18 cellular contexts compared by ENCODE assay signal in genomic region chr5:96562614-96563013, GRCh38.
DNase-seq lines count a peak whose midpoint lies in the region; ATAC-seq and TF ChIP-seq lines count a peak whose summit lies in the region.
"Had no signal": no experiment of that assay in that cellular context is flagged by ENCODE, and none has a peak within 500 bp of the region (broad histone marks: within the 10 kb centered on the region; RNA-seq: fewer than 3 reads in every experiment).

No MANE protein-coding gene starts in this region.

- H3K18ac ChIP-seq in mesendoderm (ENCODE audit: low read length), result no peak overlapping the region

- H3K56ac ChIP-seq in mesendoderm (ENCODE audit: low read length), result no peak overlapping the region

- H3K4me3 ChIP-seq in AG10803 (ENCODE audit: low read length), result no peak overlapping the region
- H3K4me3 ChIP-seq in choroid plexus epithelial cell (ENCODE audit: low read depth, low read length), result no peak overlapping the region
- H3K4me3 ChIP-seq in mesendoderm (ENCODE audit: low read length), result no peak overlapping the region

- H3K27me3 ChIP-seq in mesendoderm (ENCODE audit: insufficient read depth, low read length, poor library complexity), result no peaks in the 10 kb centered on the region

- H4K5ac ChIP-seq in mesendoderm (ENCODE audit: low read length), result no peak overlapping the region

- H3K79me1 ChIP-seq in mesendoderm (ENCODE audit: low read length), result no peaks in the 10 kb centered on the region

- H4K8ac ChIP-seq in mesendoderm (ENCODE audit: low read depth, low read length), result no peak overlapping the region

- TF ChIP-seq CTCF in AG10803 (conservative IDR thresholded peaks at IDR 0.05; ENCODE audit: low read length) (no peak), choroid plexus epithelial cell (conservative IDR thresholded peaks at IDR 0.05; ENCODE audit: low read depth, low read length) (no peak)

- H3K79me2 ChIP-seq in mesendoderm (ENCODE audit: control insufficient read depth, insufficient read depth, low read length), result no peaks in the 10 kb centered on the region

- peak; percentile 53 for DNase-seq in AG10803 (ENCODE audit: low read depth)
- DNase-seq in NCI-H226, result peak; percentile 65
- DNase-seq in choroid plexus epithelial cell (ENCODE audit: low read depth), result peak; percentile 64
- DNase-seq in kidney tubule cell (ENCODE audit: low spot score), result peak; percentile 58
- no peak for DNase-seq in pons (ENCODE audit: low spot score)
- no peak for DNase-seq in mesenteric fat pad (ENCODE audit: low spot score)
- no peak for DNase-seq in mesendoderm
- DNase-seq: amygdala; Caco-2; left ventricle myocardium superior; naive thymus-derived CD4-positive, alpha-beta T cell; NCI-H1105; NCI-H2171; T-helper 1 cell had no signal

- H3K4me1 ChIP-seq in mesendoderm (ENCODE audit: control insufficient read depth, low read depth, low read length), result peaks cover 6% of the 10 kb centered on the region
- H3K4me1 ChIP-seq: Caco-2 had no signal

- H3K23ac ChIP-seq in mesendoderm (ENCODE audit: low read length), result no peak overlapping the region

- H2AK5ac ChIP-seq in mesendoderm (ENCODE audit: low read length), result no peak overlapping the region

- H2BK5ac ChIP-seq in mesendoderm (ENCODE audit: low read length), result no peak overlapping the region

- H3K4me2 ChIP-seq in mesendoderm (ENCODE audit: low read length), result no peak overlapping the region
- H3K4me2 ChIP-seq: KMS-11 had no signal

- no peaks in the 10 kb centered on the region for H3K36me3 ChIP-seq in mesendoderm (ENCODE audit: control insufficient read depth, insufficient read depth, low read length)

- H3K27ac ChIP-seq in mesendoderm (ENCODE audit: low read depth, low read length), result no peak overlapping the region
- H3K27ac ChIP-seq: KMS-11 had no signal

- no peak overlapping the region for H2BK15ac ChIP-seq in mesendoderm (replicated peaks; ENCODE audit: low read depth)

- no peak overlapping the region for H3K9ac ChIP-seq in mesendoderm (ENCODE audit: low read length)
- H3K9ac ChIP-seq: KMS-11 had no signal

- no peak overlapping the region for H2BK120ac ChIP-seq in mesendoderm (ENCODE audit: low read depth, low read length)

- no peak for ATAC-seq in HG03025 (IDR thresholded peaks at IDR 0.05; ENCODE audit: low FRiP score, unreplicated experiment)
- ATAC-seq: activated T-helper 17 cell treated with anti-CD3 and anti-CD28 coated beads, Interleukin-2, amount 50 U/mL, for 72 hours; left ventricle myocardium superior; naive thymus-derived CD4-positive, alpha-beta T cell; WTC11 had no signal

- no peak overlapping the region for H3K4ac ChIP-seq in mesendoderm (ENCODE audit: low read depth, low read length)

Comparison
In these comparisons a context has a peak if more than half of its experiments do, and no peak if none do; other contexts are left out.
1. DNase-seq: peak in AG10803 (single experiment), NCI-H226 (single experiment), choroid plexus epithelial cell (single experiment) and kidney tubule cell (single experiment); none in pons (single experiment), mesenteric fat pad (single experiment) and mesendoderm (single experiment).